Comparison of ENCODE assay signal across 23 cellular contexts in the genomic region with DNA sequence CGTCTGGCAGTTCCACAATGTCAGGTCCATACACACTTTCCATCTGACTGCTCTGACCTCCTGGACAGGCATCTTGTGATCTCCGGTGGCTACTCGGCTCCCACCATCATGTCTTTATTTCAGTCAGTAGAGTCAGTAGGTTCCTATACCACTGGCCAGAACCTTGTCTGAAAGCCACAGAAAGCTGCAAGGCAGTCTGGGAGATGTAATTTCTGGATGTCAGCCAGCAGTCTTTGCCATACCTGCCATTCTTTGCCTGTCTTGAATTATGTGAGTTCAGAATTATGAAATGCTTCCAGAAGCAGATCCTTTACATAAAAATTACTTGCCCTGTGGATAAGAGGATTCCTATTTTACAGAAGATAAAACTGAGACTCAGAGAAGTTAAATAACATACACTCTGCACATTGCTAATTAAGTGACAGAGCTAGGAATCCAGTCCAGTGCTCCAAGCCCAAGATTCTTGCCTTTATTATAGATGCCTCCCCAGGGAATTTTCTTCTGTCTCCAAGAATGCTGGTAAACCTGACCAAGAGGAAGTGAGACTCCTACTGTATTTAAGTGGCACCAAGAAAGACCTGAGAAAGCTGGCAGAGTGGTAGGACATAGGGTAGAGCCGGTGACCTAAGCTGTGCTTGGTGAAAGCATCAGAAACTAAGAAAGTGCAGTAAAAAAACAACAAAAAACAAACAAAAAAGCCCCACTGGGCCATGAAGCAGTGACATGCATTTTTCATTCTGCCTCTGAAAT.
"Had no signal": no experiment of that assay in that cellular context is flagged by ENCODE, and none has a peak within 500 bp of the region (broad histone marks: within the 10 kb centered on the region; RNA-seq: fewer than 3 reads in every experiment).

No MANE protein-coding gene starts in this region.

- H3K4me1 Mint-ChIP-seq: naive thymus-derived CD4-positive, alpha-beta T cell; neural crest cell; stimulated activated memory B cell treated with anti-CD40 and anti-IgM and Interleukin-4, amounts not matched to agents 10 μg/mL and 1 μg/mL and 100 μg/mL, for 72 hours had no signal

- H3K27me3 ChIP-seq: body of pancreas, gastrocnemius medialis, right lobe of liver, testis, vagina had no signal

- H3K27ac Mint-ChIP-seq: activated CD4-positive, alpha-beta memory T cell treated with anti-CD3 and anti-CD28 coated beads for 36 hours; naive thymus-derived CD4-positive, alpha-beta T cell; stimulated activated memory B cell treated with anti-CD40 and anti-IgM and Interleukin-4, amounts not matched to agents 10 μg/mL and 1 μg/mL and 100 μg/mL, for 72 hours; type B pancreatic cell had no signal

- ATAC-seq: body of pancreas; esophagus mucosa; gastrocnemius medialis; naive thymus-derived CD4-positive, alpha-beta T cell; right lobe of liver; stimulated activated memory B cell treated with anti-CD40 and anti-IgM and Interleukin-4, amounts not matched to agents 10 μg/mL and 1 μg/mL and 100 μg/mL, for 72 hours had no signal

- H3K9me3 ChIP-seq: body of pancreas, gastrocnemius medialis, right lobe of liver, testis, vagina had no signal

- H3K27ac ChIP-seq: body of pancreas, gastrocnemius medialis, left ventricle myocardium inferior, right lobe of liver, testis, vagina had no signal

- H3K4me1 ChIP-seq: body of pancreas, left ventricle myocardium inferior, right lobe of liver, testis, vagina had no signal

- H3K4me3 ChIP-seq: body of pancreas, gastrocnemius medialis, left ventricle myocardium inferior, right lobe of liver, smooth muscle cell, testis, vagina had no signal

- H3K36me3 Mint-ChIP-seq: stimulated activated memory B cell treated with anti-CD40 and anti-IgM and Interleukin-4, amounts not matched to agents 10 μg/mL and 1 μg/mL and 100 μg/mL, for 72 hours; type B pancreatic cell had no signal

- DNase-seq: activated CD4-positive, alpha-beta memory T cell treated with anti-CD3 and anti-CD28 coated beads for 36 hours; activated CD4-positive, alpha-beta T cell treated with anti-CD3 and anti-CD28 coated beads for 48 hours; activated naive CD4-positive, alpha-beta T cell treated with Interleukin-2 at 50 U/mL for 16 hours; activated T-cell treated with anti-CD3 and anti-CD28 coated beads, Interleukin-2, amount 50 U/mL, for 48 hours; caudate nucleus; dermis blood vessel endothelial cell; effector CD8-positive, alpha-beta T cell; gastrocnemius medialis; hippocampal formation; left ventricle myocardium inferior; naive thymus-derived CD4-positive, alpha-beta T cell; occipital lobe; posterior cingulate gyrus; right lobe of liver; stimulated activated CD4-positive, alpha-beta T cell treated with anti-CD3 and anti-CD28 coated beads, Interleukin-15, amount 100 ng/mL, for 24 hours; testis had no signal

- H3K36me3 ChIP-seq: gastrocnemius medialis, left ventricle myocardium inferior, right lobe of liver, vagina had no signal

- H3K4me2 ChIP-seq: smooth muscle cell had no signal

- H3K27me3 Mint-ChIP-seq: stimulated activated memory B cell treated with anti-CD40 and anti-IgM and Interleukin-4, amounts not matched to agents 10 μg/mL and 1 μg/mL and 100 μg/mL, for 72 hours had no signal

- H3K4me3 Mint-ChIP-seq: activated CD4-positive, alpha-beta memory T cell treated with anti-CD3 and anti-CD28 coated beads for 36 hours; naive thymus-derived CD4-positive, alpha-beta T cell; neural crest cell; stimulated activated memory B cell treated with anti-CD40 and anti-IgM and Interleukin-4, amounts not matched to agents 10 μg/mL and 1 μg/mL and 100 μg/mL, for 72 hours; type B pancreatic cell had no signal
